ENCODE assay signal across 8 cellular contexts in the genomic region with DNA sequence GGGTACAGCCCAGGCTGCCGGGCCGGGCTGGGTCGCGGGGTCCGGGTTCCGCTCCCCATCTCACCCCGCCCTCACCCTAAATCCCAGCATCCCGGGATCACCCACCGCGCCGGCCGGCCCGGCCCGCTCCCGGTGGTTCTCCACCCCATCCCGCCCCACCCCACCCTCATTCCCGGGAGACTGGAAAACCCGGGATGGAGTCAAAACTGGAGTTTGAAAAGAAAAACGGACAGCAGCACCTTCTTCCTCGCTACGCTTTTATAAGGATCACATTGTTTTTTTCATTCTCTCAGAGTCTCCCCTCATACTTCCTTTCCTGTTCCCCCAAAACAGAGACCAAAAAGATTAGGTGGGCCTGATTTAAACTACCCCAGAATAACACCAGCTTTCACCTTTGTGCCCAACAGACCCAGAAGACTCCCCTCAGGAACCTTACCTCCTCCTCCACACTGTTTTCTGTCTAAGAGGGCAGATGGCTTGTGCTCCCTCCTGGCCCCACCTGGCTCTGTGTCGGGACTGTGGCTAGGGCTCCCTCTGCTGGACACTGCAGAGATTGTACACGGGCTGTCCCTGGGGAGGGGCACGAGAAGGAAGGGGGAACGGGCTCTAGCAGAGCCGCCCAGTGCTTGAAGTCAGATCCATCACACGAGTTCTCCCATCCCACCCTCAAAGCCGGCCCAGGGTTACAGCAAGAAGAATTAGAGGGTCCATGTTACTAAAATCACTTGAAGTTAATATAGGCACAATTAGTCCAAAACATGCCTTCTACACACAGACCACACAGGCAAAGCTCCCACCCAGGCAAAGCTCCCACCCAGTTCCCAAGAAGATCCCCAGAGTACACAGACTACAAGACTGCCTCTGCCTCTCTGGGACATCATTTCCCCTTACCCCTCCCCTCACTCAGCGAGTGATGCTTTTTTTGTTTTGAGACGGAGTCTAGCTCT. TPM values are rescaled to one million over a fixed set of nuclear protein-coding genes. Genes with fewer than 3 reads are reported as not detected.
DNase-seq lines count a peak whose midpoint lies in the region; ATAC-seq lines count a peak whose summit lies in the region.

No MANE protein-coding gene starts in this region.

- peak; percentile 59 for ATAC-seq in GM21367 (IDR thresholded peaks at IDR 0.05; ENCODE audit: unreplicated experiment)

- DNase-seq in DMS 273 (lab: John Stamatoyannopoulos, UW; ENCODE audit: unreplicated experiment) (peak; percentile 94), HT1080 (ENCODE audit: low read depth) (peak; percentile 88), epidermal melanocyte (ENCODE audit: insufficient read length, low spot score) (peak; percentile 94), middle frontal gyrus (ENCODE audit: extremely low spot score, low spot score) (peak; percentile 53)
- peak; percentile 71 for DNase-seq in NK-92 treated with Interleukin-12 subunit alpha and Interleukin-12 subunit beta, amount 100 ng/mL, for 24 hours (lab: John Stamatoyannopoulos, UW)
- peak; percentile 73 for DNase-seq in activated CD8-positive, alpha-beta memory T cell treated with anti-CD3 and anti-CD28 coated beads, Interleukin-2, amount 50 U/mL, for 1 hour (ENCODE audit: extremely low read depth)
- DNase-seq in stimulated activated CD8-positive, alpha-beta memory T cell treated with anti-CD3 and anti-CD28 coated beads, Interleukin-2, amount 100 ng/mL, for 1 hour (ENCODE audit: low read depth in 2 of 2): peak; percentile 74 to 81

RNA-seq across cellular contexts. Expression of a gene that starts 3.0 kb away (rescaled TPM):
- 0.60 and 4.0 TPM in 2 replicates for total RNA-seq in HT1080 (2014; rRNA removed; shearing (Covaris generic))
- polyA plus RNA-seq in HT1080 (2015; cell fraction: cytosol; rRNA removed): 0.08 and 0.52 TPM in 2 replicates
- polyA plus RNA-seq in HT1080 (2015; cell fraction: nucleus; rRNA removed): 0.67 and 1.2 TPM in 2 replicates

RNA-seq across cellular contexts. Expression of a gene that starts 7.5 kb away (rescaled TPM):
- total RNA-seq in HT1080 (2014; rRNA removed; shearing (Covaris generic)): 1.4 and 2.1 TPM in 2 replicates
- polyA plus RNA-seq in HT1080 (2015; cell fraction: cytosol; rRNA removed): 4.8 and 6.1 TPM in 2 replicates
- polyA plus RNA-seq in HT1080 (2015; cell fraction: nucleus; rRNA removed): 10.5 and 13.7 TPM in 2 replicates

RNA-seq across cellular contexts. Expression of a gene that starts 17.1 kb away (rescaled TPM):
- total RNA-seq in HT1080 (2014; rRNA removed; shearing (Covaris generic)): 2.2 and 3.3 TPM in 2 replicates
- polyA plus RNA-seq in HT1080 (2015; cell fraction: cytosol; rRNA removed): 2.0 and 2.2 TPM in 2 replicates
- polyA plus RNA-seq in HT1080 (2015; cell fraction: nucleus; rRNA removed): 5.3 and 11.0 TPM in 2 replicates

RNA-seq across cellular contexts. Expression of a gene that starts 25.3 kb away (rescaled TPM):
- 282 and 304 TPM in 2 replicates for total RNA-seq in HT1080 (2014; rRNA removed; shearing (Covaris generic))
- 220 and 238 TPM in 2 replicates for polyA plus RNA-seq in HT1080 (2015; cell fraction: cytosol; rRNA removed)
- polyA plus RNA-seq in HT1080 (2015; cell fraction: nucleus; rRNA removed): 797 and 806 TPM in 2 replicates

RNA-seq across cellular contexts. Expression of a gene that starts 28.0 kb away (rescaled TPM):
- 0.13 and 0.37 TPM in 2 replicates for total RNA-seq in HT1080 (2014; rRNA removed; shearing (Covaris generic))
- polyA plus RNA-seq in HT1080 (2015; cell fraction: cytosol; rRNA removed): 0.05 and 0.12 TPM in 2 replicates
- 0.08 TPM in 1 of 2 replicates, not detected in the other for polyA plus RNA-seq in HT1080 (2015; cell fraction: nucleus; rRNA removed)

Comparison
In these comparisons a context has a peak if more than half of its experiments do, and no peak if none do; other contexts are left out.
1. Peak in every context shown above with its lines: DNase-seq and ATAC-seq.